Comparison of ENCODE assay signal across 8 cellular contexts in the genomic region with DNA sequence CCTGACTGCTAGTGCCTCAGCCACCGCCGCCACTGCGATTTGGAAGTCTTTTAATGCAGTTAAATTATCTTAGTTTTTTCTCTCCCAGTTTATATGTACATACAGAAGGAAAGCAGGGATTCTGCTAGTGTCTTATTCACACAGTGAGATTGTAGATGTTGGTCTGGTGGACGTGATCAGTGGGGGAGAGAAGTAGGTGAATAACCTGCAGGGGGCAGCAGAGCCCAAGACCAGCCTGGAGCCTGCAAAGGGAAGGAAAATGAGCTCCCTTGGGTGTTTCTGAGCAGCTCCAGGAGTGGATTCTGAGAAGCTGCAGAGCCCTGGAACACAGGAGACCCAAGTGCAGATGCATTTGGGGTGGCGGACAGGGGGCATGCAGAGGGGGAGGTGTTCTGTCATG. TPM values are rescaled to one million over a fixed set of nuclear protein-coding genes. Genes with fewer than 3 reads are reported as not detected.
DNase-seq lines count a peak whose midpoint lies in the region; ATAC-seq and TF ChIP-seq lines count a peak whose summit lies in the region.

No MANE protein-coding gene starts in this region.

- peaks cover 24% of the 10 kb centered on the region for H3K36me3 ChIP-seq in BLaER1

- no peaks in the 10 kb centered on the region for H3K27me3 ChIP-seq in BLaER1

- DNase-seq in HFFc6 = peak; percentile 35
- peak; percentile 17 to 62 (median 37) for DNase-seq in T-helper 2 cell
- DNase-seq in anterior cingulate cortex (lab: John Stamatoyannopoulos, UW) = peak in 47 of 58 donors; percentile 1 to 62 (median 17)
- peak; percentile 28 to 38 for DNase-seq in hippocampal formation (lab: John Stamatoyannopoulos, UW)
- DNase-seq in stimulated activated CD4-positive, alpha-beta T cell treated with anti-CD3 and anti-CD28 coated beads, Interleukin-12 subunit alpha, Interleukin-12 subunit beta, amount 100 ng/mL, for 24 hours (ENCODE audit: low read depth in 2 of 2) = peak; percentile 50 to 71

- TF ChIP-seq CTCF in HFFc6 (IDR thresholded peaks at IDR 0.05) = peak; percentile 82

- H3K4me3 Mint-ChIP-seq in HFFc6 = no peak overlapping the region; the same call in 1 of the 2 replicates

- no peak for ATAC-seq in HG03457 (IDR thresholded peaks at IDR 0.05; ENCODE audit: unreplicated experiment)
- no peak for ATAC-seq in GM19452 (IDR thresholded peaks at IDR 0.05; ENCODE audit: unreplicated experiment)

- no peaks in the 10 kb centered on the region for H4K20me1 ChIP-seq in BLaER1

- no peak overlapping the region for H3K27ac Mint-ChIP-seq in HFFc6

- no peaks in the 10 kb centered on the region; the same call in 1 of the 2 replicates for H3K27me3 Mint-ChIP-seq in HFFc6 (ENCODE audit: insufficient read depth)

- peaks cover 26% of the 10 kb centered on the region for H3K4me1 ChIP-seq in BLaER1

- H3K9ac ChIP-seq in BLaER1 = no peak overlapping the region

- peaks cover 19% of the 10 kb centered on the region for H3K9me3 Mint-ChIP-seq in HFFc6

- H3K4me2 ChIP-seq in BLaER1 = peak overlapping the region; percentile 90

- H3K27ac ChIP-seq in BLaER1 = no peak overlapping the region

- no peak overlapping the region for H3K4me3 ChIP-seq in BLaER1

- H3K36me3 Mint-ChIP-seq in HFFc6 (ENCODE audit: low read depth) = peaks cover 5% of the 10 kb centered on the region; the same call in 1 of the 2 replicates

- H3K4me1 Mint-ChIP-seq in HFFc6 (ENCODE audit: low read depth) = peaks cover 5% of the 10 kb centered on the region; the same call in 1 of the 2 replicates

- peaks cover 6% of the 10 kb centered on the region for H3K9me3 ChIP-seq in BLaER1

RNA-seq across cellular contexts. Expression of a gene that starts 26.3 kb away (rescaled TPM):
- 1 to 10 TPM; 1.1 to 4.1 (median 1.3) TPM for total RNA-seq in HFFc6 (2021; fragmentation: NEBNext Ultra II Directional; extraction: Animal tissue kit (Norgen Biotek cat#: 25700))

RNA-seq across cellular contexts. Expression of a gene that starts 38.0 kb away (rescaled TPM):
- under 1 TPM in 3 of 6 experiments, not detected in 3; 0.11 to 0.17 (median 0.17) TPM for total RNA-seq in HFFc6 (2021; fragmentation: NEBNext Ultra II Directional; extraction: Animal tissue kit (Norgen Biotek cat#: 25700))

RNA-seq across cellular contexts. Expression of a gene that starts 49.3 kb away (rescaled TPM):
- total RNA-seq in HFFc6 (2021; fragmentation: NEBNext Ultra II Directional; extraction: Animal tissue kit (Norgen Biotek cat#: 25700)) = 1 to 10 TPM; 3.3 to 6.3 (median 4.3) TPM

RNA-seq across cellular contexts. Expression of a gene that starts 55.3 kb away (rescaled TPM):
- total RNA-seq in HFFc6 (2021; fragmentation: NEBNext Ultra II Directional; extraction: Animal tissue kit (Norgen Biotek cat#: 25700)) = 1 to 10 TPM; 3.2 to 4.1 (median 3.8) TPM
